Comparison of ENCODE assay signal across 1 cellular context in the genomic region with DNA sequence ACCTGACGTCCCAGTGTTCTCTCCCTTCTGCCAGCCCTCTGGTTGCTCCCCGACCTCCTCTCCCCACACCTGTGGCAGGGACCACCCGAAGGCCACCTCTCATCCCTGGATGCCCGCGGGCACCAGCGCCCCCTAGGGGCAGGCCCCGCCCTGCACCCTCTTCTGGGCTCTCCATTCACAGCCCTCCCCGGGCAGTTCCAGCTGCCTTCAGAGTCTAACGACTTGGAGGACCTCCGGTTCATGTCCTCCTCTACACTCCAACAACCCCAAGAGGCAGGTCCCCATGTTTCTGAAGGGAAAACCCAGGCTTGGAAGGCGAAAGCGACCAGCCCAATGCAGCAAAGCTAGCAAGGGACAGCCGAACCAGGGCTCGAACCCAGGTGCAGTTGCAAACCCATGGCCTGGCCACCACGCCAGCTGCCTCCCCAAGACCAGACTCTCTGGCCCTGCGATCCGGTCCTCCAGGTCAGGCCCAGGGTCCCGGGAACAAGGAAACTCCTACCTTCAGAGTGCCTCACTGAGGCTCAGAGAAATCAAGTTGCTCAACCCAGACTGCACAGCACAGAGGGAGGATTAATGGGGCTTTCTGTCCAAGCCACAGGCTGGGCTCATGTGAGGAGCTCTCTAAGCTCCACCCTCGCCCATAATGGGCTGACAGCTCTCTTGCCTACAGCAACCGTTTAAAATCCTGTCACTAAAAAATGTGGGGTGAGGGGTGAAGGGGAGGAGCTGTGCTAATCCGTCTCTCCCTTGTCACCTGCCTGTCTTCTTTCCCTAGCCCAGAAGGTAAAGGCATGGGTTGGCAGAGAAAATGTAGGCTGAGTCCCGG.
TF ChIP-seq lines count a peak whose summit lies in the region.

No MANE protein-coding gene starts in this region.

TF ChIP-seq in H1, 55 proteins besides CTCF, POLR2A, EP300 and RAD21 (continued from another document):
- TF ChIP-seq, protein P1, sequence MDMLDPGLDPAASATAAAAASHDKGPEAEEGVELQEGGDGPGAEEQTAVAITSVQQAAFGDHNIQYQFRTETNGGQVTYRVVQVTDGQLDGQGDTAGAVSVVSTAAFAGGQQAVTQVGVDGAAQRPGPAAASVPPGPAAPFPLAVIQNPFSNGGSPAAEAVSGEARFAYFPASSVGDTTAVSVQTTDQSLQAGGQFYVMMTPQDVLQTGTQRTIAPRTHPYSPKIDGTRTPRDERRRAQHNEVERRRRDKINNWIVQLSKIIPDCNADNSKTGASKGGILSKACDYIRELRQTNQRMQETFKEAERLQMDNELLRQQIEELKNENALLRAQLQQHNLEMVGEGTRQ (IDR thresholded peaks at IDR 0.05; ENCODE audit: low read length), result no peak
- TF ChIP-seq GABPA (IDR thresholded peaks at IDR 0.05; ENCODE audit: borderline replicate concordance, insufficient read depth, low read length) (peak; percentile 55; the same call in 1 of the 2 replicates), YY1 (IDR thresholded peaks at IDR 0.05; ENCODE audit: low read depth, low read length) (0 out of 2 replicates have a peak, but pooled peaks have one; percentile 27), TCF12 (IDR thresholded peaks at IDR 0.05; ENCODE audit: low read depth, low read length) (no peak)
